ENCODE assay signal across 8 cellular contexts in genomic region chr5:1567527-1568200, GRCh38. TPM values are rescaled to one million over a fixed set of nuclear protein-coding genes. Genes with fewer than 3 reads are reported as not detected.
DNase-seq lines count a peak whose midpoint lies in the region; ATAC-seq and TF ChIP-seq lines count a peak whose summit lies in the region.
"Not testable (repeated sequence)": the region's sequence is repeated elsewhere in the genome, so short reads cannot be mapped to it uniquely, and the experiment has no call there.

No MANE protein-coding gene starts in this region.

- H3K79me2 ChIP-seq in hepatocyte, result not testable (repeated sequence)

- ATAC-seq in IMR-90 (ENCODE audit: low read depth); upper lobe of left lung (ENCODE audit: low FRiP score in 2 of 2): not testable (repeated sequence)

- H3K36me3 ChIP-seq in IMR-90 (ENCODE audit: control insufficient read depth, insufficient read depth, low read length); adrenal gland (replicated peaks in 1 of 2); hepatocyte (replicated peaks; ENCODE audit: insufficient read depth, low read depth); upper lobe of left lung: not testable (repeated sequence)
- peaks cover 22% of the 10 kb centered on the region for H3K36me3 ChIP-seq in mesodermal cell (ENCODE audit: control insufficient read depth, insufficient read depth, low read length)
- H3K36me3 ChIP-seq in spleen, result peaks cover 0 to 35% (median 4%) of the 10 kb centered on the region in 6 donors

- not testable (repeated sequence) for BruUV-seq in IMR-90 (replicated peaks; lab: Mats Ljungman, UMichigan)

- peak overlapping the region; percentile 51 for H3K4me2 ChIP-seq in IMR-90 (ENCODE audit: low read depth, low read length)
- H3K4me2 ChIP-seq in hepatocyte, result peak overlapping the region; percentile 56

- TF ChIP-seq POLR2A in IMR-90 (IDR thresholded peaks at IDR 0.05; ENCODE audit: low read depth, low read length); adrenal gland (IDR thresholded peaks at IDR 0.05); spleen (IDR thresholded peaks at IDR 0.05); upper lobe of left lung (IDR thresholded peaks at IDR 0.05): not testable (repeated sequence)

- peak overlapping the region; percentile 61; the same call in 1 of the 2 replicates for H4K91ac ChIP-seq in IMR-90 (ENCODE audit: insufficient read depth, low read depth, low read length)

- H2BK20ac ChIP-seq in IMR-90 (ENCODE audit: low read depth, low read length), result peak overlapping the region; percentile 76; the same call in 1 of the 2 replicates

- dilution Hi-C loops in IMR-90 (cut with HindIII; ENCODE audit: low sequenced_read_pairs, unreplicated experiment), result not testable (repeated sequence)

- peaks cover 32% of the 10 kb centered on the region for H3K4me1 Mint-ChIP-seq in osteocyte (ENCODE audit: unreplicated experiment)

- not testable (repeated sequence) for H3K56ac ChIP-seq in IMR-90 (ENCODE audit: extremely low read depth, insufficient read depth, low read length)

- not testable (repeated sequence) for H4K20me1 ChIP-seq in IMR-90 (ENCODE audit: insufficient read depth, low read length); hepatocyte (ENCODE audit: insufficient read depth, poor library complexity, severe bottlenecking)

- H3K4ac ChIP-seq in IMR-90 (ENCODE audit: low read depth, low read length), result peak overlapping the region; percentile 25; the same call in 1 of the 2 replicates

- peak overlapping the region; percentile 57 for H2AK5ac ChIP-seq in IMR-90 (ENCODE audit: low read depth, low read length)

- peaks cover 13% of the 10 kb centered on the region for H3K4me1 ChIP-seq in IMR-90 (ENCODE audit: control insufficient read depth, insufficient read depth, low read length)
- H3K4me1 ChIP-seq in adrenal gland (replicated peaks in 1 of 2), result peaks cover 0 to 10% of the 10 kb centered on the region in 2 donors
- H3K4me1 ChIP-seq in hepatocyte (ENCODE audit: insufficient read depth), result peaks cover 12% of the 10 kb centered on the region
- peaks cover 19% of the 10 kb centered on the region for H3K4me1 ChIP-seq in mesodermal cell (ENCODE audit: control insufficient read depth, insufficient read depth, low read length, poor library complexity, severe bottlenecking)
- peaks cover 0 to 17% (median 6%) of the 10 kb centered on the region in 6 donors for H3K4me1 ChIP-seq in spleen
- peaks cover 14 to 43% (median 26%) of the 10 kb centered on the region in 4 donors for H3K4me1 ChIP-seq in upper lobe of left lung

- peak overlapping the region; percentile 33 for H4K5ac ChIP-seq in IMR-90 (ENCODE audit: low read depth, low read length)

- not testable (repeated sequence) for H3K27me3 ChIP-seq in IMR-90 (ENCODE audit: control insufficient read depth, insufficient read depth, low read length); adrenal gland; hepatocyte; spleen (replicated peaks in 1 of 7); upper lobe of left lung

- H3K9me1 ChIP-seq in IMR-90 (ENCODE audit: insufficient read depth, low read length), result not testable (repeated sequence)

- in situ Hi-C loops in IMR-90 (cut with MboI; ENCODE audit: low sequenced_read_pairs), result not testable (repeated sequence)

- not testable (repeated sequence) for H3K4me3 Mint-ChIP-seq in osteocyte (ENCODE audit: unreplicated experiment)

- H3K27me3 Mint-ChIP-seq in osteocyte (ENCODE audit: unreplicated experiment), result peaks cover 16% of the 10 kb centered on the region

- peak overlapping the region; percentile 23; the same call in 1 of the 2 replicates for H3K23ac ChIP-seq in IMR-90 (ENCODE audit: low read depth, low read length)

- H3K36me3 Mint-ChIP-seq in osteocyte (ENCODE audit: unreplicated experiment), result not testable (repeated sequence)

- POLR2A ChIA-PET in IMR-90 (lab: Charles Lee; ENCODE audit: unreplicated experiment), result not testable (repeated sequence)

- peak overlapping the region; percentile 80 for H3K18ac ChIP-seq in IMR-90 (ENCODE audit: low read depth, low read length)

- peak overlapping the region; percentile 27 for H3K14ac ChIP-seq in IMR-90 (replicated peaks; ENCODE audit: low read depth, low read length)

- H2AK9ac ChIP-seq in IMR-90 (replicated peaks; ENCODE audit: low read depth, low read length, poor library complexity), result not testable (repeated sequence)

- not testable (repeated sequence) for DNase-seq in IMR-90; adrenal gland; epithelial cell of proximal tubule (ENCODE audit: low read depth); hepatocyte (ENCODE audit: low spot score); osteocyte (ENCODE audit: extremely low spot score, unreplicated experiment); spleen; upper lobe of left lung

- CTCF ChIA-PET in IMR-90 (lab: Yijun Ruan, JAX), result not testable (repeated sequence)

- intact Hi-C loops in IMR-90 (cut with micrococcal nuclease); adrenal gland (cut with DNase I); spleen (cut with DNase I; ENCODE audit: low total_unique reads): not testable (repeated sequence)

- not testable (repeated sequence) for H3K9me3 Mint-ChIP-seq in osteocyte (ENCODE audit: unreplicated experiment)

- 90% methylated on average over 4 of the region's 16 CpGs; no CpG with 5 or more reads in 1 of the 2 experiments for WGBS in IMR-90 (ENCODE audit: extremely low coverage in 2 of 2, insufficient read length in 1 of 2), 2 experiments
- 89 to 93% (median 91%) methylated on average over 16 of the region's 16 CpGs for WGBS in adrenal gland, 4 donors
- WGBS in hepatocyte (ENCODE audit: low lambda C conversion rate, missing lambda C conversion rate), result 76% methylated on average over 16 of the region's 16 CpGs
- 91 to 95% methylated on average over 11 to 12 of the region's 16 CpGs for WGBS in mesodermal cell (ENCODE audit: insufficient coverage in 2 of 2), 2 experiments
- 88 to 92% (median 90%) methylated on average over 16 of the region's 16 CpGs for WGBS in spleen, 5 donors
- 88 to 89% methylated on average over 16 of the region's 16 CpGs for WGBS in upper lobe of left lung, 2 donors

- not testable (repeated sequence) for TF ChIP-seq CTCF in IMR-90 (conservative IDR thresholded peaks at IDR 0.05; ENCODE audit: low read depth, low read length); adrenal gland (IDR thresholded peaks at IDR 0.05); epithelial cell of proximal tubule (conservative IDR thresholded peaks at IDR 0.05; ENCODE audit: low read depth, low read length); hepatocyte (IDR thresholded peaks at IDR 0.05; ENCODE audit: poor library complexity); osteocyte (IDR thresholded peaks at IDR 0.05); spleen (IDR thresholded peaks at IDR 0.05 in 8 of 11, conservative IDR thresholded peaks at IDR 0.05 in 3 of 11); upper lobe of left lung (IDR thresholded peaks at IDR 0.05)

- H3K27ac ChIP-seq in IMR-90 (ENCODE audit: insufficient read depth, low read length) (peak overlapping the region; percentile 87; the same call in 1 of the 2 replicates), adrenal gland (peak overlapping the region in 3 of 5 donors; percentile 9 to 66 (median 11)), hepatocyte (peak overlapping the region; percentile 86), mesodermal cell (ENCODE audit: low read depth, low read length, severe bottlenecking) (peak overlapping the region; percentile 73), spleen (peak overlapping the region in 7 of 8 donors; percentile 4 to 70 (median 55)), upper lobe of left lung (peak overlapping the region in 3 of 4 donors; percentile 53 to 60 (median 56))

- peak overlapping the region; percentile 25 to 51; a peak in 2 of 4 replicates for H4K8ac ChIP-seq in IMR-90 (ENCODE audit: low read depth in 2 of 2, low read length in 2 of 2)

- not testable (repeated sequence) for H3K79me1 ChIP-seq in IMR-90 (ENCODE audit: low read depth in 1 of 2, low read length in 2 of 2)

- not testable (repeated sequence) for H3K9me2 ChIP-seq in hepatocyte (replicated peaks; ENCODE audit: insufficient read depth)

- peak overlapping the region; percentile 44 for H2BK5ac ChIP-seq in IMR-90 (ENCODE audit: low read depth, low read length, poor library complexity, severe bottlenecking)

- H3K27ac Mint-ChIP-seq in osteocyte (ENCODE audit: unreplicated experiment), result peak overlapping the region; percentile 83

- H2BK120ac ChIP-seq in IMR-90 (ENCODE audit: low read depth, low read length), result peak overlapping the region; percentile 60

- H2AFZ ChIP-seq in IMR-90 (replicated peaks; ENCODE audit: low read length, poor library complexity); hepatocyte: not testable (repeated sequence)

- peak overlapping the region; percentile 95; the same call in 2 of the 3 replicates for H2BK15ac ChIP-seq in IMR-90 (ENCODE audit: low read depth, low read length)

- H3K9me3 ChIP-seq in IMR-90 (ENCODE audit: control insufficient read depth, insufficient read depth, low read length); adrenal gland (replicated peaks in 1 of 3); hepatocyte (ENCODE audit: low read depth); spleen; upper lobe of left lung: not testable (repeated sequence)
- H3K9me3 ChIP-seq in mesodermal cell (ENCODE audit: control insufficient read depth, low read length), result peaks cover 10% of the 10 kb centered on the region

- TF ChIP-seq RAD21 in IMR-90 (IDR thresholded peaks at IDR 0.05; ENCODE audit: low read length), result not testable (repeated sequence)

- peak overlapping the region; percentile 62 for H3K9ac ChIP-seq in IMR-90 (ENCODE audit: low read depth, low read length)

- H3K4me3 ChIP-seq in IMR-90 (ENCODE audit: insufficient read depth, low read depth, low read length); adrenal gland; hepatocyte; mesodermal cell (ENCODE audit: extremely low read depth, insufficient read depth, low read length, poor library complexity, severe bottlenecking); spleen; upper lobe of left lung: not testable (repeated sequence)
- H3K4me3 ChIP-seq in epithelial cell of proximal tubule (ENCODE audit: low read depth, low read length), result peak overlapping the region; percentile 0

- not testable (repeated sequence) for TF ChIP-seq EP300 in upper lobe of left lung (IDR thresholded peaks at IDR 0.05)

RNA-seq across cellular contexts. Expression of gene LPCAT1, which starts 43.9 kb away (rescaled TPM):
- 17.7 and 22.2 TPM in 2 replicates for total RNA-seq in IMR-90 (2012; rRNA removed)
- polyA plus RNA-seq in IMR-90 (2012; rRNA removed), result 31.5 and 33.6 TPM in 2 replicates
- 38.2 and 38.4 TPM in 2 replicates for polyA plus RNA-seq in IMR-90 (2012; cell fraction: cytosol; rRNA removed)
- 63.9 and 71.1 TPM in 2 replicates for polyA plus RNA-seq in IMR-90 (2012; cell fraction: nucleus; rRNA removed; ENCODE audit: low replicate concordance)
- 10 to 100 TPM; 33.9 to 59.1 (median 43.4) TPM for total RNA-seq in adrenal gland
- polyA plus RNA-seq in adrenal gland, result 10 to 100 TPM; 23.2 to 45.3 (median 42.8) TPM
- total RNA-seq in epithelial cell of proximal tubule, result 88.9 and 105 TPM in 2 replicates
- total RNA-seq in hepatocyte, result 44.1 and 46.7 TPM in 2 replicates
- polyA plus RNA-seq in hepatocyte, result 56.0 and 75.7 TPM in 2 replicates
- polyA plus RNA-seq in mesodermal cell (2013, experiment 1 of 2), result 60.5 TPM
- polyA plus RNA-seq in mesodermal cell (2013, experiment 2 of 2), result 52.3 TPM
- total RNA-seq in osteocyte, result 37.9 and 39.9 TPM in 2 replicates
- total RNA-seq in spleen, result 100 to 1,000 TPM; 126 to 322 (median 223) TPM
- 100 to 1,000 TPM in 1 of 3 donors, 10 to 100 TPM in 2; 52.2 to 123 (median 94.8) TPM for polyA plus RNA-seq in spleen
- total RNA-seq in upper lobe of left lung, result 100 to 1,000 TPM; 403 to 922 (median 538) TPM

Comparison
In these comparisons a context has a peak if more than half of its experiments do, and no peak if none do; other contexts are left out.
1. H3K27ac ChIP-seq: peak in every context shown above with its lines; median percentile 87 in IMR-90; 86 in hepatocyte; 73 in mesodermal cell; 56 in upper lobe of left lung; 55 in spleen; 11 in adrenal gland.